Comparison of ENCODE assay signal across 21 cellular contexts in genomic region chr1:77146270-77146669, GRCh38.
DNase-seq lines count a peak whose midpoint lies in the region; FAIRE-seq and TF ChIP-seq lines count a peak whose summit lies in the region.
"Had no signal": no experiment of that assay in that cellular context is flagged by ENCODE, and none has a peak within 500 bp of the region (broad histone marks: within the 10 kb centered on the region; RNA-seq: fewer than 3 reads in every experiment).

No MANE protein-coding gene starts in this region.

- FAIRE-seq in kidney (lab: Jason Lieb, UNC) = no peak
- FAIRE-seq: A549, D721Med, GM12891 had no signal

- H3K36me3 Mint-ChIP-seq in nephron progenitor cell (ENCODE audit: low read depth) = peaks cover 13% of the 10 kb centered on the region

- no peaks in the 10 kb centered on the region for H3K4me1 ChIP-seq in kidney (ENCODE audit: control insufficient read depth in 1 of 2, insufficient read depth in 1 of 2, low read depth in 1 of 2, low read length in 2 of 2)
- H3K4me1 ChIP-seq: A549; BLaER1 treated with 17β-estradiol and CSF1 and Interleukin-3, amounts not matched to agents 10 nM and 100 nM; Caco-2 had no signal

- H3K27ac ChIP-seq in kidney (ENCODE audit: low read depth in 2 of 2, low read length in 2 of 2) = no peak overlapping the region
- H3K27ac ChIP-seq: 22Rv1; A549; BLaER1 treated with 17β-estradiol and CSF1 and Interleukin-3, amounts not matched to agents 10 nM and 100 nM; C4-2B had no signal

- no peak for TF ChIP-seq CTCF in kidney (IDR thresholded peaks at IDR 0.05; ENCODE audit: borderline replicate concordance, extremely low read depth, insufficient read depth)
- no peak for TF ChIP-seq CTCF in nephron progenitor cell (IDR thresholded peaks at IDR 0.05)

- H3K9me3 ChIP-seq in kidney (ENCODE audit: control insufficient read depth in 1 of 2, low read length in 2 of 2) = no peaks in the 10 kb centered on the region
- H3K9me3 ChIP-seq: A549, Caco-2 had no signal

- no peak overlapping the region for H3K4me3 Mint-ChIP-seq in nephron progenitor cell
- H3K4me3 Mint-ChIP-seq: B cell; CD4-positive, alpha-beta T cell; CD8-positive, alpha-beta T cell had no signal

- peak overlapping the region; percentile 54 for H3K27ac Mint-ChIP-seq in nephron progenitor cell
- H3K27ac Mint-ChIP-seq: B cell; CD4-positive, alpha-beta T cell; CD8-positive, alpha-beta T cell had no signal

- intact Hi-C loops in kidney (cut with DNase I) = loop anchor here (5.0 kb wide), 1 partner anchor 386 kb away; no protein-coding TSS in a partner anchor

- no peaks in the 10 kb centered on the region for H3K4me1 Mint-ChIP-seq in nephron progenitor cell
- H3K4me1 Mint-ChIP-seq: B cell had no signal

- peaks cover 3% of the 10 kb centered on the region for H3K27me3 Mint-ChIP-seq in nephron progenitor cell (ENCODE audit: low read depth, poor library complexity)
- H3K27me3 Mint-ChIP-seq: B cell; CD4-positive, alpha-beta T cell had no signal

- no peak overlapping the region for H3K9ac ChIP-seq in kidney (ENCODE audit: low read length in 2 of 2)
- H3K9ac ChIP-seq: BLaER1 treated with 17β-estradiol and CSF1 and Interleukin-3, amounts not matched to agents 10 nM and 100 nM had no signal

- H3K36me3 ChIP-seq in kidney (ENCODE audit: control insufficient read depth in 1 of 2, insufficient read depth in 2 of 2, low read length in 2 of 2) = no peaks in the 10 kb centered on the region
- H3K36me3 ChIP-seq: BLaER1 treated with 17β-estradiol and CSF1 and Interleukin-3, amounts not matched to agents 10 nM and 100 nM had no signal

- peaks cover 4% of the 10 kb centered on the region for H3K9me3 Mint-ChIP-seq in nephron progenitor cell
- H3K9me3 Mint-ChIP-seq: CD4-positive, alpha-beta T cell; CD8-positive, alpha-beta T cell had no signal

- H3K4me3 ChIP-seq in kidney (ENCODE audit: low read length in 2 of 2) = no peak overlapping the region
- H3K4me3 ChIP-seq: A549; BLaER1 treated with 17β-estradiol and CSF1 and Interleukin-3, amounts not matched to agents 10 nM and 100 nM had no signal

- DNase-seq in NCI-H82 (lab: John Stamatoyannopoulos, UW) (peak; percentile 17), NCI-H82 treated with DMSO at 0.1 percent for 48 hours (lab: John Stamatoyannopoulos, UW; ENCODE audit: unreplicated experiment) (no peak), ELF-1 (ENCODE audit: low read depth, low spot score) (peak; percentile 55), kidney (peak; percentile 16), nephron progenitor cell (no peak), inferior parietal cortex (ENCODE audit: extremely low spot score) (no peak), GDM1 (lab: John Stamatoyannopoulos, UW) (no peak)
- DNase-seq: AML-193; Caco-2; Calu3; CD4-positive, alpha-beta T cell; CD8-positive, alpha-beta T cell; DMS79 treated with DMSO at 0.1 percent for 48 hours; GF-D8 had no signal

Comparison
In these comparisons a context has a peak if more than half of its experiments do, and no peak if none do; other contexts are left out.
1. DNase-seq: peak in NCI-H82 (single experiment), ELF-1 (single experiment) and kidney (single experiment); none in NCI-H82 treated with DMSO at 0.1 percent for 48 hours (single experiment), nephron progenitor cell (single experiment), inferior parietal cortex (single experiment) and GDM1 (single experiment).